Comparison of ENCODE assay signal across 14 cellular contexts in genomic region chr9:98477884-98478283, GRCh38.
A peak's percentile ranks its signal among the peaks of the same experiment; 100 is the strongest.
DNase-seq lines count a peak whose midpoint lies in the region; ATAC-seq and TF ChIP-seq lines count a peak whose summit lies in the region.
"Had no signal": no experiment of that assay in that cellular context is flagged by ENCODE, and none has a peak within 500 bp of the region (broad histone marks: within the 10 kb centered on the region; RNA-seq: fewer than 3 reads in every experiment).

No MANE protein-coding gene starts in this region.

- no peak overlapping the region for H2BK12ac ChIP-seq in neuronal stem cell (ENCODE audit: low read length)

- H4K8ac ChIP-seq in neuronal stem cell (ENCODE audit: low read depth, low read length): no peak overlapping the region

- peak; percentile 75 to 97 (median 92) for ATAC-seq in heart right ventricle
- ATAC-seq in GM19397 (IDR thresholded peaks at IDR 0.05; ENCODE audit: unreplicated experiment): no peak
- ATAC-seq: HCT116 had no signal

- no peaks in the 10 kb centered on the region for H3K79me1 ChIP-seq in neuronal stem cell (ENCODE audit: low read depth, low read length)

- no peaks in the 10 kb centered on the region for H4K20me1 ChIP-seq in BLaER1

- no peak overlapping the region for H2BK15ac ChIP-seq in neuronal stem cell (ENCODE audit: low read length)

- H3K4me1 ChIP-seq in BLaER1 (peaks cover 46% of the 10 kb centered on the region), heart right ventricle (peaks cover 0 to 5% (median 0%) of the 10 kb centered on the region in 9 donors), neuronal stem cell (ENCODE audit: control insufficient read depth in 2 of 2, insufficient read depth in 1 of 2, low read depth in 1 of 2, low read length in 2 of 2) (peaks cover 0 to 11% of the 10 kb centered on the region in 2 donors)

- no peak overlapping the region for H2AFZ ChIP-seq in neuronal stem cell (ENCODE audit: low read length)
- H2AFZ ChIP-seq: GM23248 had no signal

- H3K9me3 ChIP-seq in BLaER1: 0 out of 2 replicates have a peak, but pooled peaks cover 4% of the 10 kb centered on the region
- no peaks in the 10 kb centered on the region for H3K9me3 ChIP-seq in heart right ventricle
- no peaks in the 10 kb centered on the region for H3K9me3 ChIP-seq in neuronal stem cell (replicated peaks in 1 of 2; ENCODE audit: control insufficient read depth in 2 of 2, insufficient read depth in 1 of 2, low read depth in 1 of 2, low read length in 2 of 2)
- H3K9me3 ChIP-seq: Caco-2 had no signal

- intact Hi-C loops in heart right ventricle (cut with DNase I): loop anchor here in 1 of 10 donors (10.0 kb wide), 1 partner anchor 297 kb away; no protein-coding TSS in a partner anchor

- H2BK120ac ChIP-seq in neuronal stem cell (ENCODE audit: low read depth, low read length): no peak overlapping the region

- H2BK5ac ChIP-seq in neuronal stem cell (ENCODE audit: low read length): no peak overlapping the region

- H2AK5ac ChIP-seq in neuronal stem cell (ENCODE audit: low read depth, low read length): no peak overlapping the region

- DNase-seq in heart right ventricle (peak in 1 of 2 donors; percentile 24), neuronal stem cell (ENCODE audit: low spot score) (no peak), NCI-H2171 treated with DMSO at 0.1 percent for 48 hours (lab: John Stamatoyannopoulos, UW) (no peak), NCI-H526 (lab: John Stamatoyannopoulos, UW) (no peak)
- DNase-seq: Caco-2; CD4-positive, CD25-positive, alpha-beta regulatory T cell; GM23248; NCI-H1417; NCI-H2029 treated with DMSO at 0.1 percent for 48 hours; NCI-H510A treated with DMSO at 0.1 percent for 48 hours had no signal

- H3K23ac ChIP-seq in neuronal stem cell (ENCODE audit: low read depth, low read length, poor library complexity): no peak overlapping the region

- WGBS in heart right ventricle, 2 donors: 63 to 67% methylated on average over 5 of the region's 5 CpGs
- no CpG with 5 or more reads among the region's 5 CpGs for WGBS in neuronal stem cell (ENCODE audit: extremely low coverage in 2 of 2, insufficient read length in 2 of 2, insufficient replicate concordance in 1 of 2), 2 donors

- H3K4ac ChIP-seq in neuronal stem cell (ENCODE audit: low read length): no peak overlapping the region

- H4K91ac ChIP-seq in neuronal stem cell (ENCODE audit: low read depth, low read length, poor library complexity): no peak overlapping the region

- peak overlapping the region; percentile 7 for H3K18ac ChIP-seq in neuronal stem cell (ENCODE audit: low read length)

- H3K4me3 ChIP-seq in BLaER1 (no peak overlapping the region), heart right ventricle (no peak overlapping the region), neuronal stem cell (ENCODE audit: low read length in 2 of 2) (no peak overlapping the region)
- H3K4me3 ChIP-seq: GM23248 had no signal

- H3K4me2 ChIP-seq in BLaER1: peak overlapping the region; percentile 56
- no peak overlapping the region for H3K4me2 ChIP-seq in neuronal stem cell (ENCODE audit: insufficient read depth, low read length, poor library complexity, severe bottlenecking)

- H3K9ac ChIP-seq in BLaER1 (no peak overlapping the region), neuronal stem cell (ENCODE audit: low read depth, low read length, poor library complexity) (no peak overlapping the region)
- H3K9ac ChIP-seq: GM23248 had no signal

- H3K14ac ChIP-seq in neuronal stem cell (ENCODE audit: low read length): no peak overlapping the region

- H3K27me3 ChIP-seq in BLaER1: no peaks in the 10 kb centered on the region
- H3K27me3 ChIP-seq in heart right ventricle: peaks cover 0 to 3% (median 0%) of the 10 kb centered on the region in 7 donors
- no peaks in the 10 kb centered on the region for H3K27me3 ChIP-seq in neuronal stem cell (ENCODE audit: control insufficient read depth in 3 of 3, insufficient read depth in 3 of 3, low read depth in 1 of 3, low read length in 3 of 3)

- H3K27ac ChIP-seq in BLaER1 (no peak overlapping the region; the same call in 1 of the 2 replicates), angular gyrus (ENCODE audit: low read depth, low read length) (peak overlapping the region; percentile 46), heart right ventricle (peak overlapping the region in 3 of 10 donors; percentile 30 to 39 (median 32)), neuronal stem cell (replicated peaks; ENCODE audit: low read length) (no peak overlapping the region)
- H3K27ac ChIP-seq: GM23248 had no signal

- no peak for TF ChIP-seq CTCF in heart right ventricle (IDR thresholded peaks at IDR 0.05)

- H3K36me3 ChIP-seq in BLaER1: no peaks in the 10 kb centered on the region
- H3K36me3 ChIP-seq in heart right ventricle: no peaks in the 10 kb centered on the region
- no peaks in the 10 kb centered on the region for H3K36me3 ChIP-seq in neuronal stem cell (replicated peaks in 1 of 2; ENCODE audit: control insufficient read depth in 2 of 2, insufficient read depth in 2 of 2, low read length in 2 of 2)
